8 cellular contexts compared by ENCODE assay signal in genomic region chr9:98118640-98119601, GRCh38. TPM values are rescaled to one million over a fixed set of nuclear protein-coding genes. Genes with fewer than 3 reads are reported as not detected.
A peak's percentile ranks its signal among the peaks of the same experiment; 100 is the strongest.
DNase-seq lines count a peak whose midpoint lies in the region; ATAC-seq and TF ChIP-seq lines count a peak whose summit lies in the region.

Gene TRIM14, minus strand, starts transcription at chr9:98119222. Its CDS starts 34 bp downstream, at chr9:98119188.

- H3K36me3 ChIP-seq in HUES48 (ENCODE audit: control insufficient read depth, insufficient read depth, low read length) (0 out of 2 replicates have a peak, but pooled peaks cover 3% of the 10 kb centered on the region), heart left ventricle (peaks cover 0 to 5% (median 0%) of the 10 kb centered on the region in 9 donors), prostate gland (no peaks in the 10 kb centered on the region)

- H3K4me1 ChIP-seq in HUES48 (ENCODE audit: control insufficient read depth, insufficient read depth, low read length), result 0 out of 2 replicates have a peak, but pooled peaks cover 4% of the 10 kb centered on the region
- peaks cover 0 to 66% (median 7%) of the 10 kb centered on the region in 12 donors for H3K4me1 ChIP-seq in heart left ventricle
- H3K4me1 ChIP-seq in prostate gland (replicated peaks), result peaks cover 7% of the 10 kb centered on the region

- H3K9me3 ChIP-seq in HUES48 (ENCODE audit: control insufficient read depth, insufficient read depth, low read length) (no peaks in the 10 kb centered on the region), heart left ventricle (no peaks in the 10 kb centered on the region), prostate gland (no peaks in the 10 kb centered on the region)

- TF ChIP-seq CTCF in heart left ventricle (IDR thresholded peaks at IDR 0.05), result peak in 1 of 12 donors; percentile 17
- peak in 1 of 4 experiments; percentile 12 for TF ChIP-seq CTCF in prostate gland (IDR thresholded peaks at IDR 0.05)

- TF ChIP-seq POLR2A in heart left ventricle (IDR thresholded peaks at IDR 0.05) (peak in 1 of 2 donors; percentile 25), prostate gland (IDR thresholded peaks at IDR 0.05) (peak; percentile 62)

- H3K4me3 ChIP-seq in HUES48 (ENCODE audit: low read depth, low read length) (peak within 1 kb of the TSS; percentile 74), heart left ventricle (peak within 1 kb of the TSS; percentile 30 to 86 (median 65)), prostate gland (peak within 1 kb of the TSS; percentile 62 to 63)

- H3K27me3 ChIP-seq in HUES48 (ENCODE audit: control insufficient read depth, insufficient read depth, low read length) (no peaks in the 10 kb centered on the region), heart left ventricle (no peaks in the 10 kb centered on the region), prostate gland (replicated peaks; ENCODE audit: insufficient read depth) (no peaks in the 10 kb centered on the region)

- 8 to 34% (median 9%) methylated on average over 20 to 71 of the region's 71 CpGs for WGBS in heart left ventricle, 4 donors
- WGBS in prostate gland, result 7% methylated on average over 54 of the region's 71 CpGs

- H3K27ac Mint-ChIP-seq in activated naive CD4-positive, alpha-beta T cell treated with anti-CD3 and anti-CD28 coated beads, Interleukin-2, amount 50 U/mL, for 72 hours, result peak within 1 kb of the TSS; percentile 91 to 93

- in situ Hi-C loops in Caki2 (cut with HindIII; ENCODE audit: low pct_unique_long_range_greater_than_20kb, low sequenced_read_pairs), result no loop called here

- H3K9me3 Mint-ChIP-seq in activated naive CD4-positive, alpha-beta T cell treated with anti-CD3 and anti-CD28 coated beads, Interleukin-2, amount 50 U/mL, for 72 hours, result no peaks in the 10 kb centered on the region

- intact Hi-C loops in heart left ventricle (cut with DNase I), result no loop called here
- intact Hi-C loops in prostate gland (cut with DNase I), result no loop called here

- peaks cover 19 to 22% of the 10 kb centered on the region in 2 donors for H3K36me3 Mint-ChIP-seq in activated naive CD4-positive, alpha-beta T cell treated with anti-CD3 and anti-CD28 coated beads, Interleukin-2, amount 50 U/mL, for 72 hours

- peak; percentile 72 for DNase-seq in Caki2 (ENCODE audit: low read depth)
- DNase-seq in SK-N-DZ (ENCODE audit: low spot score), result peak; percentile 84
- DNase-seq in activated naive CD4-positive, alpha-beta T cell treated with anti-CD3 and anti-CD28 coated beads, Interleukin-2, amount 50 U/mL, for 72 hours (ENCODE audit: low spot score in 2 of 2), result peak; percentile 61 to 76
- DNase-seq in heart left ventricle, result peak; percentile 33 to 84 (median 61)
- DNase-seq in prostate gland (ENCODE audit: low spot score), result peak; percentile 60
- DNase-seq in NCI-H1436 treated with DMSO at 0.1 percent for 48 hours (lab: John Stamatoyannopoulos, UW), result no peak

- H3K9ac ChIP-seq in HUES48 (ENCODE audit: low read depth, low read length), result peak within 1 kb of the TSS; percentile 63; the same call in 1 of the 2 replicates

- peak; percentile 21 for ATAC-seq in GM19468 (IDR thresholded peaks at IDR 0.05; ENCODE audit: extremely low read depth, unreplicated experiment)
- ATAC-seq in activated naive CD4-positive, alpha-beta T cell treated with anti-CD3 and anti-CD28 coated beads, Interleukin-2, amount 50 U/mL, for 72 hours, result peak; percentile 69 to 82
- ATAC-seq in heart left ventricle, result peak; percentile 41 to 85 (median 79)

- peak within 1 kb of the TSS; percentile 2 for H3K27ac ChIP-seq in HUES48 (ENCODE audit: low read depth, low read length)
- H3K27ac ChIP-seq in heart left ventricle, result peak within 1 kb of the TSS in 8 of 12 donors; percentile 10 to 92 (median 52)
- peak within 1 kb of the TSS; percentile 81 to 88 for H3K27ac ChIP-seq in prostate gland

RNA-seq across cellular contexts. Expression of gene TRIM14, which starts in this region (rescaled TPM):
- 5.7 and 14.6 TPM in 2 replicates for total RNA-seq in Caki2 (2014; rRNA removed; shearing (Covaris generic); ENCODE audit: low replicate concordance)
- polyA plus RNA-seq in SK-N-DZ (2014; cell fraction: cytosol; rRNA removed), result 10.3 and 10.5 TPM in 2 replicates
- polyA plus RNA-seq in SK-N-DZ (2014; cell fraction: nucleus; rRNA removed), result 5.2 and 14.6 TPM in 2 replicates
- 10 to 100 TPM; 37.3 to 59.3 TPM for total RNA-seq in activated naive CD4-positive, alpha-beta T cell treated with anti-CD3 and anti-CD28 coated beads, Interleukin-2, amount 50 U/mL, for 72 hours
- total RNA-seq in heart left ventricle (10 to 100 TPM in 2 of 9 donors, 1 to 10 TPM in 6, under 1 TPM in 1; 0.89 to 20.8 (median 2.9) TPM), prostate gland (10 to 100 TPM; 23.4 to 24.3 TPM)
- 1 to 10 TPM in 1 of 2 donors, under 1 TPM in 1; 0.99 to 1.5 TPM for polyA plus RNA-seq in heart left ventricle

Comparison
In these comparisons a context has a peak if more than half of its experiments do, and no peak if none do; other contexts are left out.
1. ATAC-seq: peak in every context shown above with its lines; median percentile 79 in heart left ventricle; 76 in activated naive CD4-positive, alpha-beta T cell treated with anti-CD3 and anti-CD28 coated beads, Interleukin-2, amount 50 U/mL, for 72 hours; 21 in GM19468.
2. H3K27ac ChIP-seq: peak in every context shown above with its lines; median percentile 84 in prostate gland; 52 in heart left ventricle; 2 in HUES48.